18 cellular contexts compared by ENCODE assay signal in the genomic region with DNA sequence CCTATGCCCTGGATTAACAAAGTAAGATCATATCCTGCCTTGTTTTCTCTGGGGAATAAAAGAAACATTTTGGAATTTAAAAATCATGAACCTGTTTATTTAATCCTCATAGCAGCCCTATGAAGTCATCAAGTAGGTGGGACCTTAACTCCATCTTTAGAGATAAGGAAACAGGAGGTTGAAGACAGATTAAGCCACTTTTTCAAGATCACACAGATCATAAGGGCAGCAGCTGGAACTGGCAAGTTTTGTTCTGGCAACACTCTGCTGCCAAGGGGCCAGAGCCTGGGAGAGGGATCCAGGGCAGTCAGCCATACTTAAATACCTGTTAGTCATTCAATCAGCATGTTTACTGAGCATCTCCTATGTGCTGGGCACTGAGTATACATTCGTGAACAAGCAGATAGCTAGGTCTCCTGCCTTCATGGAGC.
A peak's percentile ranks its signal among the peaks of the same experiment; 100 is the strongest.
DNase-seq lines count a peak whose midpoint lies in the region; ATAC-seq and TF ChIP-seq lines count a peak whose summit lies in the region.
"Had no signal": no experiment of that assay in that cellular context is flagged by ENCODE, and none has a peak within 500 bp of the region (broad histone marks: within the 10 kb centered on the region; RNA-seq: fewer than 3 reads in every experiment).

No MANE protein-coding gene starts in this region.

- H3K36me3 Mint-ChIP-seq in activated T-cell treated with anti-CD3 and anti-CD28 coated beads, Interleukin-2, amount 50 U/mL, for 4 hours (ENCODE audit: insufficient read depth) = no peaks in the 10 kb centered on the region
- no peaks in the 10 kb centered on the region for H3K36me3 Mint-ChIP-seq in activated T-cell treated with anti-CD3 and anti-CD28 coated beads, Interleukin-2, amount 50 U/mL, for 24 hours (ENCODE audit: low read depth)
- H3K36me3 Mint-ChIP-seq: naive B cell had no signal

- no peaks in the 10 kb centered on the region for H3K9me3 Mint-ChIP-seq in activated T-cell treated with anti-CD3 and anti-CD28 coated beads, Interleukin-2, amount 50 U/mL, for 4 hours
- H3K9me3 Mint-ChIP-seq in activated T-cell treated with anti-CD3 and anti-CD28 coated beads, Interleukin-2, amount 50 U/mL, for 24 hours = no peaks in the 10 kb centered on the region
- H3K9me3 Mint-ChIP-seq: T-helper 1 cell treated with Interleukin-12 subunit alpha and Interleukin-12 subunit beta and Interleukin-4 antibody, amounts not matched to agents 30 μg/mL and 1 μg/mL, for 36 hours had no signal

- peak; percentile 58 for ATAC-seq in sciatic nerve
- no peak for ATAC-seq in HG03571 (IDR thresholded peaks at IDR 0.05; ENCODE audit: unreplicated experiment)
- no peak for ATAC-seq in activated T-cell treated with anti-CD3 and anti-CD28 coated beads, Interleukin-2, amount 50 U/mL, for 4 hours
- ATAC-seq in GM18519 (IDR thresholded peaks at IDR 0.05; ENCODE audit: low FRiP score, unreplicated experiment) = no peak
- ATAC-seq: HepG2 had no signal

- H3K4me3 Mint-ChIP-seq in activated T-cell treated with anti-CD3 and anti-CD28 coated beads, Interleukin-2, amount 50 U/mL, for 4 hours = no peak overlapping the region
- no peak overlapping the region for H3K4me3 Mint-ChIP-seq in activated T-cell treated with anti-CD3 and anti-CD28 coated beads, Interleukin-2, amount 50 U/mL, for 24 hours
- H3K4me3 Mint-ChIP-seq: naive B cell; T-helper 1 cell treated with Interleukin-12 subunit alpha and Interleukin-12 subunit beta and Interleukin-4 antibody, amounts not matched to agents 30 μg/mL and 1 μg/mL, for 36 hours had no signal

- H3K4me3 ChIP-seq in SJSA1 = no peak overlapping the region
- no peak overlapping the region for H3K4me3 ChIP-seq in fibroblast of the aortic adventitia (ENCODE audit: low read depth, low read length)
- H3K4me3 ChIP-seq: adrenal gland, Peyer's patch, sigmoid colon had no signal

- no peaks in the 10 kb centered on the region for H3K36me3 ChIP-seq in SJSA1
- H3K36me3 ChIP-seq: adrenal gland, Peyer's patch, sigmoid colon had no signal

- peaks cover 37% of the 10 kb centered on the region for H3K4me1 ChIP-seq in SJSA1 (replicated peaks)
- H3K4me1 ChIP-seq: adrenal gland, Peyer's patch had no signal

- no peaks in the 10 kb centered on the region for H3K27me3 ChIP-seq in SJSA1 (replicated peaks)
- H3K27me3 ChIP-seq: adrenal gland, Peyer's patch, sigmoid colon had no signal

- no peaks in the 10 kb centered on the region for H3K27me3 Mint-ChIP-seq in activated T-cell treated with anti-CD3 and anti-CD28 coated beads, Interleukin-2, amount 50 U/mL, for 4 hours (ENCODE audit: low read depth)
- H3K27me3 Mint-ChIP-seq in activated T-cell treated with anti-CD3 and anti-CD28 coated beads, Interleukin-2, amount 50 U/mL, for 24 hours = no peaks in the 10 kb centered on the region

- intact Hi-C loops in sciatic nerve (cut with DNase I) = no loop called here

- peak overlapping the region; percentile 47 for H3K27ac ChIP-seq in SJSA1
- H3K27ac ChIP-seq: adrenal gland, Peyer's patch had no signal

- H3K9me3 ChIP-seq in SJSA1 (replicated peaks) = no peaks in the 10 kb centered on the region
- H3K9me3 ChIP-seq: adrenal gland, Peyer's patch, sigmoid colon had no signal

- no peak for TF ChIP-seq CTCF in fibroblast of the aortic adventitia (IDR thresholded peaks at IDR 0.05; ENCODE audit: insufficient read depth, low read length)

- DNase-seq in ELR (ENCODE audit: low read depth) (peak; percentile 22), SJSA1 (ENCODE audit: low read depth in 1 of 2, low spot score in 2 of 2) (peak; percentile 49 to 66), fibroblast of the aortic adventitia (ENCODE audit: low read depth) (peak; percentile 94), sciatic nerve (ENCODE audit: low spot score) (no peak)
- no peak for DNase-seq in activated T-cell treated with anti-CD3 and anti-CD28 coated beads, Interleukin-2, amount 50 U/mL, for 4 hours
- no peak for DNase-seq in activated T-cell treated with anti-CD3 and anti-CD28 coated beads, Interleukin-2, amount 50 U/mL, for 24 hours
- DNase-seq: activated T-cell treated with anti-CD3 and anti-CD28 coated beads, Interleukin-2, amount 50 U/mL, for 1 hour; adrenal gland; kidney; naive B cell; NCI-H1417; NCI-H524 treated with DMSO at 0.1 percent for 48 hours; Peyer's patch; sigmoid colon had no signal

- H3K4me1 Mint-ChIP-seq in activated T-cell treated with anti-CD3 and anti-CD28 coated beads, Interleukin-2, amount 50 U/mL, for 4 hours (ENCODE audit: low read depth) = peaks cover 30% of the 10 kb centered on the region
- H3K4me1 Mint-ChIP-seq in activated T-cell treated with anti-CD3 and anti-CD28 coated beads, Interleukin-2, amount 50 U/mL, for 24 hours (ENCODE audit: low read depth) = peaks cover 39% of the 10 kb centered on the region
- H3K4me1 Mint-ChIP-seq: naive B cell had no signal

- no peak overlapping the region for H3K27ac Mint-ChIP-seq in activated T-cell treated with anti-CD3 and anti-CD28 coated beads, Interleukin-2, amount 50 U/mL, for 24 hours
- H3K27ac Mint-ChIP-seq: naive B cell; T-helper 1 cell treated with Interleukin-12 subunit alpha and Interleukin-12 subunit beta and Interleukin-4 antibody, amounts not matched to agents 30 μg/mL and 1 μg/mL, for 36 hours had no signal

Comparison
In these comparisons a context has a peak if more than half of its experiments do, and no peak if none do; other contexts are left out.
1. DNase-seq: peak in ELR (single experiment), SJSA1 (2 of 2) and fibroblast of the aortic adventitia (single experiment); none in sciatic nerve (single experiment), activated T-cell treated with anti-CD3 and anti-CD28 coated beads, Interleukin-2, amount 50 U/mL, for 4 hours (single experiment) and activated T-cell treated with anti-CD3 and anti-CD28 coated beads, Interleukin-2, amount 50 U/mL, for 24 hours (single experiment).